Comparison of ENCODE assay signal across 8 cellular contexts in the genomic region with DNA sequence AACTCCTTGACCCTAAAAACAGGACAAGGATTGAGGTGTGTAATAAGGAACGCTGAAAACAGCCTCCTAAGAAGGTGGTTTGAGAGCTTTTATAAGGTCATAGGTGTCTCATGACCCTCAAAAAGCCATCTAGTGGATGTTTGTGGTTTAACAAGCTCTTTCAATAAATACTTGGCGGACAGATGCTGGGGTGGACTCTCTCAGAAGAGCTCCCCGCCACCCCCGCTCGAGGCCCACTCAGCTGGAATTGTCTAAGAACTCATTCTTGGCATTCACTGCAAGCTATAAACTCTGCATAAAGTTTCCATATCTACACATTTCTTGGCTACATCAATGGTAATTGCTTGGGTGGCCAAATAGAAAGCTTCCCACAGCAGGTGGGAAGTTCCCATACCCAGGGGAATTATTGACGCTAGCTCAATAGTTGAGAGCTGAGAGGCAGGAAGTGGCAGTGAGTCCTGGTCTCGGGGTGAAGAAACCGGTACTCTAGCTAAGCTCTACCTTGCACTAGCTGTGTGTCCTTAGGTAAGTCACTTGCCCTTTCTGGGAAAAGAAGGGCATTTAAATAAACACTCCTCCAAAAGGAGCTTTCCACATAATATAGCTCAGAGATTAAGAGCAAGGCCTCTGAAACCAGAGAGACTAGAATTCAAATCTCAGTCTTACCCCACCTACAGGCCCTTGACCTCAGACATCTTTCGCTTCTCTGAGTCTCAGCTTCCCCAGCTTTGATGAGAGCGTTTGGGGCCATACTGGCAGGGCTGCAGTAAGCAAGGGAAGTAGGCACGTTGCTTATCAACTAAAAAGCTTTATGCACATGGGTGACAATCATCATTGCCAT. TPM values are rescaled to one million over a fixed set of nuclear protein-coding genes. Genes with fewer than 3 reads are reported as not detected.
A peak's percentile ranks its signal among the peaks of the same experiment; 100 is the strongest.
DNase-seq lines count a peak whose midpoint lies in the region; ATAC-seq and TF ChIP-seq lines count a peak whose summit lies in the region.

No MANE protein-coding gene starts in this region.

- ATAC-seq in GM21447 (IDR thresholded peaks at IDR 0.05; ENCODE audit: unreplicated experiment) (peak; percentile 61), upper lobe of right lung (peak; percentile 73)

- H3K9me3 ChIP-seq in upper lobe of right lung = no peaks in the 10 kb centered on the region

- H3K36me3 ChIP-seq in brain microvascular endothelial cell (replicated peaks) (no peaks in the 10 kb centered on the region), upper lobe of right lung (no peaks in the 10 kb centered on the region)

- no peaks in the 10 kb centered on the region for H3K27me3 ChIP-seq in HL-60 (ENCODE audit: insufficient read depth, poor library complexity, severe bottlenecking)
- peaks cover 4% of the 10 kb centered on the region for H3K27me3 ChIP-seq in brain microvascular endothelial cell (replicated peaks)
- H3K27me3 ChIP-seq in upper lobe of right lung = peaks cover 29% of the 10 kb centered on the region

- no peak overlapping the region for H3K27ac ChIP-seq in HL-60 (replicated peaks)
- no peak overlapping the region for H3K27ac ChIP-seq in brain microvascular endothelial cell
- no peak overlapping the region for H3K27ac ChIP-seq in upper lobe of right lung

- TF ChIP-seq CTCF in HL-60 (IDR thresholded peaks at IDR 0.05; ENCODE audit: insufficient read depth, low read length) (peak; percentile 0), brain microvascular endothelial cell (IDR thresholded peaks at IDR 0.05; ENCODE audit: low read depth, low read length, missing control alignments) (peak; percentile 24), upper lobe of right lung (IDR thresholded peaks at IDR 0.05) (peak; percentile 38)

- in situ Hi-C loops in brain microvascular endothelial cell (cut with HindIII; ENCODE audit: low pct_ligation_motif_present, low sequenced_read_pairs) = no loop called here

- H3K4me3 ChIP-seq in HL-60 (replicated peaks; ENCODE audit: insufficient read depth, low read length) (no peak overlapping the region), brain microvascular endothelial cell (ENCODE audit: low read depth, low read length) (no peak overlapping the region), upper lobe of right lung (no peak overlapping the region)

- H3K4me1 ChIP-seq in upper lobe of right lung = no peaks in the 10 kb centered on the region

- DNase-seq in NCI-H1417 (lab: John Stamatoyannopoulos, UW) (peak in 2 of 3 experiments; percentile 87 to 97), NCI-H1417 treated with DMSO at 0.1 percent for 48 hours (lab: John Stamatoyannopoulos, UW) (no peak), HL-60 (ENCODE audit: low read depth in 1 of 2, low spot score in 1 of 2) (no peak), brain microvascular endothelial cell (no peak), upper lobe of right lung (peak; percentile 59), HCEC 1CT (no peak), NCI-H187 treated with DMSO at 0.1 percent for 48 hours (lab: John Stamatoyannopoulos, UW) (no peak)

- intact Hi-C loops in upper lobe of right lung (cut with DNase I) = no loop called here

RNA-seq across cellular contexts. Expression of gene MS4A15, which starts 6.4 kb away (rescaled TPM):
- 147 TPM for total RNA-seq in upper lobe of right lung

RNA-seq across cellular contexts. Expression of gene MS4A10, which starts 22.1 kb away (rescaled TPM):
- not detected for total RNA-seq in upper lobe of right lung

RNA-seq across cellular contexts. Expression of gene MS4A18, which starts 38.6 kb away (rescaled TPM):
- not detected for total RNA-seq in upper lobe of right lung

Comparison
In these comparisons a context has a peak if more than half of its experiments do, and no peak if none do; other contexts are left out.
1. DNase-seq: peak in NCI-H1417 (2 of 3) and upper lobe of right lung (single experiment); none in NCI-H1417 treated with DMSO at 0.1 percent for 48 hours (single experiment), HL-60 (0 of 2), brain microvascular endothelial cell (single experiment), HCEC 1CT (single experiment) and NCI-H187 treated with DMSO at 0.1 percent for 48 hours (single experiment).
2. Peak in every context shown above with its lines, with median percentiles within 50 percentile points of each other: CTCF ChIP-seq.